Comparison of ENCODE assay signal across 16 cellular contexts in genomic region chr5:164255598-164256213, GRCh38.
DNase-seq lines count a peak whose midpoint lies in the region; ATAC-seq and TF ChIP-seq lines count a peak whose summit lies in the region.
"Had no signal": no experiment of that assay in that cellular context is flagged by ENCODE, and none has a peak within 500 bp of the region (broad histone marks: within the 10 kb centered on the region; RNA-seq: fewer than 3 reads in every experiment).

No MANE protein-coding gene starts in this region.

- no peaks in the 10 kb centered on the region for H3K4me1 Mint-ChIP-seq in stimulated activated effector memory CD8-positive, alpha-beta T cell treated with anti-CD3 and anti-CD28 coated beads, Interleukin-12 subunit alpha, Interleukin-12 subunit beta, amount 100 ng/mL, for 72 hours
- H3K4me1 Mint-ChIP-seq: CD14-positive monocyte had no signal

- ATAC-seq in stimulated activated effector memory CD8-positive, alpha-beta T cell treated with anti-CD3 and anti-CD28 coated beads, Interleukin-12 subunit alpha, Interleukin-12 subunit beta, amount 100 ng/mL, for 72 hours, result no peak
- ATAC-seq: Right ventricle myocardium inferior had no signal

- no peaks in the 10 kb centered on the region for H3K36me3 ChIP-seq in BE2C
- H3K36me3 ChIP-seq: Peyer's patch had no signal

- peaks cover 9% of the 10 kb centered on the region for H3K9me3 Mint-ChIP-seq in stimulated activated effector memory CD8-positive, alpha-beta T cell treated with anti-CD3 and anti-CD28 coated beads, Interleukin-12 subunit alpha, Interleukin-12 subunit beta, amount 100 ng/mL, for 72 hours

- H3K4me3 ChIP-seq in BE2C (ENCODE audit: low read depth, low read length) (no peak overlapping the region), choroid plexus epithelial cell (ENCODE audit: low read depth, low read length) (no peak overlapping the region)
- H3K4me3 ChIP-seq: Peyer's patch had no signal

- no peak overlapping the region for H3K27ac Mint-ChIP-seq in stimulated activated effector memory CD8-positive, alpha-beta T cell treated with anti-CD3 and anti-CD28 coated beads, Interleukin-12 subunit alpha, Interleukin-12 subunit beta, amount 100 ng/mL, for 72 hours
- H3K27ac Mint-ChIP-seq: CD14-positive monocyte had no signal

- no peaks in the 10 kb centered on the region for H3K4me1 ChIP-seq in BE2C
- H3K4me1 ChIP-seq: Peyer's patch had no signal

- no peaks in the 10 kb centered on the region for H3K27me3 ChIP-seq in BE2C
- H3K27me3 ChIP-seq: Peyer's patch had no signal

- H3K36me3 Mint-ChIP-seq in stimulated activated effector memory CD8-positive, alpha-beta T cell treated with anti-CD3 and anti-CD28 coated beads, Interleukin-12 subunit alpha, Interleukin-12 subunit beta, amount 100 ng/mL, for 72 hours, result no peaks in the 10 kb centered on the region
- H3K36me3 Mint-ChIP-seq: CD14-positive monocyte had no signal

- no peak overlapping the region for H3K4me3 Mint-ChIP-seq in stimulated activated effector memory CD8-positive, alpha-beta T cell treated with anti-CD3 and anti-CD28 coated beads, Interleukin-12 subunit alpha, Interleukin-12 subunit beta, amount 100 ng/mL, for 72 hours
- H3K4me3 Mint-ChIP-seq: CD14-positive monocyte had no signal

- DNase-seq in BE2C, result no peak
- DNase-seq in KBM-7, result peak; percentile 7
- no peak for DNase-seq in choroid plexus epithelial cell (ENCODE audit: low read depth)
- peak; percentile 5 for DNase-seq in iPS DF 4.7 (ENCODE audit: extremely low read depth, low spot score)
- DNase-seq in NCI-H2081 treated with DMSO at 0.1 percent for 48 hours (lab: John Stamatoyannopoulos, UW), result no peak
- DNase-seq in G401 (ENCODE audit: low spot score), result no peak
- DNase-seq in H4 (ENCODE audit: low spot score), result no peak
- no peak for DNase-seq in stimulated activated effector memory CD8-positive, alpha-beta T cell treated with anti-CD3 and anti-CD28 coated beads, Interleukin-12 subunit alpha, Interleukin-12 subunit beta, amount 100 ng/mL, for 72 hours (ENCODE audit: low spot score in 2 of 2)
- DNase-seq: DMS153, NCI-H1417 treated with DMSO at 0.1 percent for 48 hours, NCI-H1930, NCI-H2171, NCI-H774, Peyer's patch had no signal

- no peaks in the 10 kb centered on the region for H3K9me3 ChIP-seq in BE2C
- H3K9me3 ChIP-seq: Peyer's patch had no signal

- in situ Hi-C loops in KBM-7 (cut with MboI; ENCODE audit: low pct_unique_long_range_greater_than_20kb, low sequenced_read_pairs) (no loop called here), G401 (cut with HindIII; ENCODE audit: low sequenced_read_pairs) (no loop called here)

- TF ChIP-seq CTCF in BE2C (IDR thresholded peaks at IDR 0.05; ENCODE audit: low read depth, low read length) (peak; percentile 35), choroid plexus epithelial cell (conservative IDR thresholded peaks at IDR 0.05; ENCODE audit: low read depth, low read length) (peak; percentile 28)

Comparison
In these comparisons a context has a peak if more than half of its experiments do, and no peak if none do; other contexts are left out.
1. DNase-seq: peak in KBM-7 (single experiment) and iPS DF 4.7 (single experiment); none in BE2C (single experiment), choroid plexus epithelial cell (single experiment), NCI-H2081 treated with DMSO at 0.1 percent for 48 hours (single experiment), G401 (single experiment), H4 (single experiment) and stimulated activated effector memory CD8-positive, alpha-beta T cell treated with anti-CD3 and anti-CD28 coated beads, Interleukin-12 subunit alpha, Interleukin-12 subunit beta, amount 100 ng/mL, for 72 hours (0 of 2).